In the genomic region with DNA sequence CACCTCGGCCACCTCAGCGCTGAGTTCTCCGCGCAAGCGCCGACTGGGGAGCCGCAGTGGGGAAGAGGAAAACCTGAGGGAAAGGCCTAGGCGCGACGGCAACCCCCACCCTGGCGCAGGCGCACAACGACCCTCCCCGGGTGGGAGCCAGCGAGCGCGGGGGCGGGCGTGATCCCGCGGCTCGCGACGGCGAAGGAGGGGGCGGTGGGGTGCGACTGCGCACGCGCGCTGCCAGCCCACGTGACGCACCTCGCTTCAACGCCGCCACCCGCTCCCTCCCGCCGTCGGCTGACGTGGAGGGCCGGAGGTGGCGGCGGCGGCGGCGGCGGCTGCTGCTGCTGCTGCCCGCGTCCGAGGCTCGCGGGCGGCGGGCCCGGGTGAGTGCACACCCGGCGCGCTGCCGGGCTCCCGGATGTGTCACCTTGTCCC, we compare ENCODE assay signal across 8 cellular contexts. TPM values are rescaled to one million over a fixed set of nuclear protein-coding genes. Genes with fewer than 3 reads are reported as not detected.
DNase-seq lines count a peak whose midpoint lies in the region; ATAC-seq and TF ChIP-seq lines count a peak whose summit lies in the region.

TSS of gene PIGP (minus strand) at position 84 of the 429 bp plus-strand sequence. CDS start 556 bp downstream, outside the sequence.
TSS of gene TTC3 (plus strand) at position 267 of the 429 bp plus-strand sequence. CDS start 14,004 bp downstream, outside the sequence.

- H3K9me2 ChIP-seq in SU-DHL-6 (replicated peaks; ENCODE audit: insufficient read depth, low read length): no peaks in the 10 kb centered on the region

- H3K9me3 Mint-ChIP-seq in activated naive CD8-positive, alpha-beta T cell treated with anti-CD3 and anti-CD28 coated beads, Interleukin-2, amount 10 ng/mL, durations not matched to agents 7 days and 5 days: no peaks in the 10 kb centered on the region

- TF ChIP-seq CTCF in GM10266 (IDR thresholded peaks at IDR 0.05; ENCODE audit: control insufficient read depth, insufficient read depth, low read depth, missing control alignments) (no peak), SU-DHL-6 (IDR thresholded peaks at IDR 0.05; ENCODE audit: insufficient read depth, low read length, poor library complexity, severe bottlenecking) (no peak), parathyroid adenoma (IDR thresholded peaks at IDR 0.05) (no peak), tibial nerve (IDR thresholded peaks at IDR 0.05) (peak in 1 of 5 experiments; percentile 35)

- H3K9ac ChIP-seq in SU-DHL-6 (ENCODE audit: low read length): peak within 1 kb of the TSS; percentile 85
- H3K9ac ChIP-seq in parathyroid adenoma: peak within 1 kb of the TSS; percentile 84

- H3K27me3 ChIP-seq in SU-DHL-6 (ENCODE audit: low read length) (no peaks in the 10 kb centered on the region), parathyroid adenoma (ENCODE audit: control insufficient read depth, insufficient read depth, low read length) (no peaks in the 10 kb centered on the region), tibial nerve (no peaks in the 10 kb centered on the region)

- H3K4me2 ChIP-seq in SU-DHL-6 (ENCODE audit: low read depth, low read length, poor library complexity, severe bottlenecking) (peak within 1 kb of the TSS; percentile 64), parathyroid adenoma (ENCODE audit: low read length) (peak within 1 kb of the TSS; percentile 97)

- H3K79me2 ChIP-seq in SU-DHL-6 (ENCODE audit: insufficient read depth, low read length) (peaks cover 47% of the 10 kb centered on the region), parathyroid adenoma (peaks cover 2% of the 10 kb centered on the region)

- no peaks in the 10 kb centered on the region for H3K9me3 ChIP-seq in SU-DHL-6 (ENCODE audit: insufficient read depth, low read length)
- H3K9me3 ChIP-seq in parathyroid adenoma (ENCODE audit: control insufficient read depth, low read length): no peaks in the 10 kb centered on the region
- H3K9me3 ChIP-seq in tibial nerve: no peaks in the 10 kb centered on the region

- H3K27ac ChIP-seq in SU-DHL-6 (ENCODE audit: low read depth, low read length) (peak within 1 kb of the TSS; percentile 50), parathyroid adenoma (peak within 1 kb of the TSS; percentile 98), tibial nerve (peak within 1 kb of the TSS; percentile 98 to 99 (median 98))

- peak; percentile 84 to 92 for TF ChIP-seq POLR2A in tibial nerve (IDR thresholded peaks at IDR 0.05)

- H3K4me1 ChIP-seq in parathyroid adenoma: peaks cover 6% of the 10 kb centered on the region
- H3K4me1 ChIP-seq in tibial nerve: peaks cover 0 to 40% (median 12%) of the 10 kb centered on the region in 4 donors

- H3K27ac Mint-ChIP-seq in activated naive CD8-positive, alpha-beta T cell treated with anti-CD3 and anti-CD28 coated beads, Interleukin-2, amount 10 ng/mL, durations not matched to agents 7 days and 5 days: peak within 1 kb of the TSS; percentile 99

- ATAC-seq in HG02759 (IDR thresholded peaks at IDR 0.05; ENCODE audit: unreplicated experiment): peak; percentile 76
- ATAC-seq in activated naive CD8-positive, alpha-beta T cell treated with anti-CD3 and anti-CD28 coated beads, Interleukin-2, amount 10 ng/mL, durations not matched to agents 7 days and 5 days (ENCODE audit: low read depth): peak; percentile 79
- ATAC-seq in Right ventricle myocardium inferior: peak; percentile 94

- intact Hi-C loops in Right ventricle myocardium inferior (cut with DNase I): loop anchor here (5.0 kb wide), 2 partner anchors 81 to 489 kb away; no protein-coding TSS in a partner anchor

- peaks cover 31% of the 10 kb centered on the region for H3K4me1 Mint-ChIP-seq in activated naive CD8-positive, alpha-beta T cell treated with anti-CD3 and anti-CD28 coated beads, Interleukin-2, amount 10 ng/mL, durations not matched to agents 7 days and 5 days

- H3F3A ChIP-seq in SU-DHL-6 (ENCODE audit: insufficient read depth): peaks cover 21% of the 10 kb centered on the region

- H3K4me3 ChIP-seq in SU-DHL-6 (ENCODE audit: insufficient read depth, low read length, poor library complexity, severe bottlenecking) (peak within 1 kb of the TSS; percentile 64), parathyroid adenoma (ENCODE audit: low read depth, low read length) (peak within 1 kb of the TSS; percentile 81), tibial nerve (peak within 1 kb of the TSS; percentile 81 to 93 (median 90))

- POLR2A ChIA-PET in activated naive CD8-positive, alpha-beta T cell treated with anti-CD3 and anti-CD28 coated beads, Interleukin-2, amount 10 ng/mL, durations not matched to agents 7 days and 5 days (lab: Charles Lee): no interaction called here

- DNase-seq in GM10266 (ENCODE audit: extremely low spot score) (peak; percentile 98), NCI-H1417 (lab: John Stamatoyannopoulos, UW) (peak; percentile 98 to 99 (median 99)), Right ventricle myocardium inferior (ENCODE audit: missing footprints) (peak; percentile 94), tibial nerve (ENCODE audit: low spot score in 2 of 2) (peak; percentile 83 to 85)
- DNase-seq in activated naive CD8-positive, alpha-beta T cell treated with anti-CD3 and anti-CD28 coated beads, Interleukin-2, amount 10 ng/mL, durations not matched to agents 7 days and 5 days: peak; percentile 97

- WGBS in tibial nerve, 2 donors: 0% methylated on average over 1 to 8 of the region's 61 CpGs

- H3K27me3 Mint-ChIP-seq in activated naive CD8-positive, alpha-beta T cell treated with anti-CD3 and anti-CD28 coated beads, Interleukin-2, amount 10 ng/mL, durations not matched to agents 7 days and 5 days: peaks cover 1% of the 10 kb centered on the region

- H4K20me1 ChIP-seq in SU-DHL-6 (ENCODE audit: low read depth, low read length): peaks cover 9% of the 10 kb centered on the region; the same call in 1 of the 2 replicates

- H3K36me3 Mint-ChIP-seq in activated naive CD8-positive, alpha-beta T cell treated with anti-CD3 and anti-CD28 coated beads, Interleukin-2, amount 10 ng/mL, durations not matched to agents 7 days and 5 days: peaks cover 16% of the 10 kb centered on the region

- H3K36me3 ChIP-seq in SU-DHL-6 (ENCODE audit: low read length) (peaks cover 7% of the 10 kb centered on the region; the same call in 1 of the 2 replicates), parathyroid adenoma (ENCODE audit: control insufficient read depth, insufficient read depth, low read length) (no peaks in the 10 kb centered on the region), tibial nerve (peaks cover 0 to 16% (median 0%) of the 10 kb centered on the region in 3 donors)

- peak within 1 kb of the TSS; percentile 94 for H3K4me3 Mint-ChIP-seq in activated naive CD8-positive, alpha-beta T cell treated with anti-CD3 and anti-CD28 coated beads, Interleukin-2, amount 10 ng/mL, durations not matched to agents 7 days and 5 days

- peak; percentile 57 to 92 for TF ChIP-seq EP300 in tibial nerve (IDR thresholded peaks at IDR 0.05)

- H2AFZ ChIP-seq in SU-DHL-6 (ENCODE audit: low read depth, low read length, severe bottlenecking): peak within 1 kb of the TSS; percentile 81
- H2AFZ ChIP-seq in parathyroid adenoma: peak within 1 kb of the TSS; percentile 91

RNA-seq across cellular contexts. Expression of gene PIGP, which starts in this region (rescaled TPM):
- 10 to 100 TPM; 12.4 to 18.8 TPM for total RNA-seq in activated naive CD8-positive, alpha-beta T cell treated with anti-CD3 and anti-CD28 coated beads, Interleukin-2, amount 10 ng/mL, durations not matched to agents 7 days and 5 days
- total RNA-seq in Right ventricle myocardium inferior: 40.1 TPM
- total RNA-seq in tibial nerve: 10 to 100 TPM in 3 of 4 donors, 1 to 10 TPM in 1; 4.5 to 40.0 (median 26.5) TPM

RNA-seq across cellular contexts. Expression of gene TTC3, which starts in this region (rescaled TPM):
- 10 to 100 TPM; 75.4 to 85.6 TPM for total RNA-seq in activated naive CD8-positive, alpha-beta T cell treated with anti-CD3 and anti-CD28 coated beads, Interleukin-2, amount 10 ng/mL, durations not matched to agents 7 days and 5 days
- 35.8 TPM for total RNA-seq in Right ventricle myocardium inferior
- total RNA-seq in tibial nerve: 100 to 1,000 TPM; 136 to 259 (median 158) TPM

Comparison
In these comparisons a context has a peak if more than half of its experiments do, and no peak if none do; other contexts are left out.
1. Peak in every context shown above with its lines: DNase-seq, ATAC-seq, H3K4me3 ChIP-seq and H3K27ac ChIP-seq.